ENCODE assay signal across 18 cellular contexts in the genomic region with DNA sequence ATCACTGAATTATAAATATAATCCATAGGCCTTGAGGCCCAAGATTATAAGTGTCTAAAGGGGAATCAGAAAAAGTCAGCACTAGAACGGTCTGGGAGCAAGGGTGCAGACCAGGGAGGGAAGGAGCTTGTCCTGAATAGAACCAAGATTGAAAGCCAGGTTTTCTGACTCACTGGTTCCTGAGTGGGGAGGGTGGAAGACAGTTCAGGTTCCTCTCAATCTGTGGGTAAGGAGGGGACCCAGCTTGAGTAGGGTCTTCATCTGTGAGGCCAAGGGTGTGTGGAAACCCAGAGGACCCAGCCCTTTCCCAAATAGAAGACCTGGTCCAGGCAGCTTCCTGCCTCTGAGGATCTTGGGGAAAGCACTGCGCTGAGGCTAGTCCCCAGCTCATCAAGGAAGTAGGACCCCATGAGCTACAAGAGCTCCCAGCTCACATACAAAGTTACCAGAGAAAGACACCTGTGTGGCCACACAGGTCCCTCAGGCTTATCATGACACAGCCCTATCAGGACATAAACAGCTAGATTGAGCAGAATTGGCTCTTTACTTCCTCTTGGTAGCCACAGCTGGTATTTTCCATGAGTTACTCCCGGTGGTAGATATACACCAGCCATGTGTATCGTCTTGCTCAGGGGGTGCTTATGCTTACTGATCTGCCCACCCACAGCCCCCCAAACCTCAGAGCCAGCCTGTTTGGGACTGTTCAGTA. TPM values are rescaled to one million over a fixed set of nuclear protein-coding genes. Genes with fewer than 3 reads are reported as not detected.
DNase-seq lines count a peak whose midpoint lies in the region; TF ChIP-seq lines count a peak whose summit lies in the region.
"Had no signal": no experiment of that assay in that cellular context is flagged by ENCODE, and none has a peak within 500 bp of the region (broad histone marks: within the 10 kb centered on the region; RNA-seq: fewer than 3 reads in every experiment).

No MANE protein-coding gene starts in this region.

- H3K27me3 Mint-ChIP-seq in CD8-positive, alpha-beta memory T cell, result no peaks in the 10 kb centered on the region
- H3K27me3 Mint-ChIP-seq in IgD-negative memory B cell, result no peaks in the 10 kb centered on the region
- no peaks in the 10 kb centered on the region for H3K27me3 Mint-ChIP-seq in activated T-helper 1 cell treated with anti-CD3 and anti-CD28 coated beads, Interleukin-12 subunit alpha, Interleukin-12 subunit beta, Interleukin-2, Interleukin-4 antibody, amounts not matched to agents 30 ng/mL and 10 ng/mL and 1 ng/mL, durations not matched to agents 14 hours and 24 hours and 36 hours (ENCODE audit: insufficient read depth)
- H3K27me3 Mint-ChIP-seq: CD4-positive, alpha-beta T cell had no signal

- H3K18ac ChIP-seq in neuronal stem cell (ENCODE audit: low read length), result no peak overlapping the region

- no peak overlapping the region for H3K4me3 ChIP-seq in CD8-positive, alpha-beta memory T cell (ENCODE audit: low read length)
- no peak overlapping the region for H3K4me3 ChIP-seq in neuronal stem cell (ENCODE audit: low read length in 2 of 2)
- H3K4me3 ChIP-seq: gastrocnemius medialis, prostate gland had no signal

- peak in 1 of 5 donors; percentile 38 for DNase-seq in CD8-positive, alpha-beta memory T cell
- no peak for DNase-seq in activated T-helper 1 cell treated with anti-CD3 and anti-CD28 coated beads, Interleukin-12 subunit alpha, Interleukin-12 subunit beta, Interleukin-2, Interleukin-4 antibody, amounts not matched to agents 30 ng/mL and 10 ng/mL and 1 ng/mL, durations not matched to agents 14 hours and 24 hours and 36 hours (ENCODE audit: low spot score)
- DNase-seq in neuronal stem cell (ENCODE audit: low spot score), result no peak
- no peak for DNase-seq in D341Med (ENCODE audit: low spot score)
- no peak for DNase-seq in GM20000 (ENCODE audit: low spot score)
- DNase-seq in DMS 273 treated with DMSO at 0.1 percent for 48 hours (lab: John Stamatoyannopoulos, UW), result no peak
- DNase-seq: activated T-cell treated with anti-CD3 and anti-CD28 coated beads, Interleukin-2, amount 50 U/mL, for 1 hour; CD4-positive, alpha-beta T cell; central memory CD4-positive, alpha-beta T cell; gastrocnemius medialis; left ventricle myocardium superior; NCI-H1105 treated with DMSO at 0.1 percent for 48 hours; stimulated activated CD4-positive, alpha-beta T cell treated with anti-CD3 and anti-CD28 coated beads, Interleukin-12 subunit alpha, Interleukin-12 subunit beta, amount 100 ng/mL, for 4 hours; T1000 had no signal

- H3K4me1 ChIP-seq in CD8-positive, alpha-beta memory T cell (ENCODE audit: insufficient read depth, low read length), result peaks cover 15% of the 10 kb centered on the region
- H3K4me1 ChIP-seq in neuronal stem cell (ENCODE audit: control insufficient read depth in 2 of 2, insufficient read depth in 1 of 2, low read depth in 1 of 2, low read length in 2 of 2), result peaks cover 8 to 9% of the 10 kb centered on the region in 2 donors

- H3K9me3 Mint-ChIP-seq in CD8-positive, alpha-beta memory T cell, result no peaks in the 10 kb centered on the region
- H3K9me3 Mint-ChIP-seq in IgD-negative memory B cell, result no peaks in the 10 kb centered on the region
- H3K9me3 Mint-ChIP-seq in activated T-helper 1 cell treated with anti-CD3 and anti-CD28 coated beads, Interleukin-12 subunit alpha, Interleukin-12 subunit beta, Interleukin-2, Interleukin-4 antibody, amounts not matched to agents 30 ng/mL and 10 ng/mL and 1 ng/mL, durations not matched to agents 14 hours and 24 hours and 36 hours, result no peaks in the 10 kb centered on the region
- H3K9me3 Mint-ChIP-seq: CD4-positive, alpha-beta T cell had no signal

- peaks cover 16 to 23% (median 19%) of the 10 kb centered on the region in 3 donors for H3K4me1 Mint-ChIP-seq in CD8-positive, alpha-beta memory T cell
- H3K4me1 Mint-ChIP-seq in IgD-negative memory B cell, result peaks cover 6 to 16% (median 15%) of the 10 kb centered on the region in 3 donors
- peaks cover 40% of the 10 kb centered on the region for H3K4me1 Mint-ChIP-seq in activated T-helper 1 cell treated with anti-CD3 and anti-CD28 coated beads, Interleukin-12 subunit alpha, Interleukin-12 subunit beta, Interleukin-2, Interleukin-4 antibody, amounts not matched to agents 30 ng/mL and 10 ng/mL and 1 ng/mL, durations not matched to agents 14 hours and 24 hours and 36 hours (ENCODE audit: low read depth)

- H2BK15ac ChIP-seq in neuronal stem cell (ENCODE audit: low read length), result peak overlapping the region; percentile 72

- no peak overlapping the region for H2BK5ac ChIP-seq in neuronal stem cell (ENCODE audit: low read length)

- POLR2A ChIA-PET in CD8-positive, alpha-beta memory T cell (lab: Charles Lee), result interaction anchor here (2.3 kb wide), 1 partner anchor 11 kb away, joined by 7 read pairs; the partner anchor contains the start of gene FLAD1

- peak overlapping the region; percentile 92 for H2BK120ac ChIP-seq in neuronal stem cell (ENCODE audit: low read depth, low read length)

- no peak overlapping the region for H3K4me2 ChIP-seq in neuronal stem cell (ENCODE audit: insufficient read depth, low read length, poor library complexity, severe bottlenecking)

- no peak overlapping the region for H3K23ac ChIP-seq in neuronal stem cell (ENCODE audit: low read depth, low read length, poor library complexity)

- H3K4ac ChIP-seq in neuronal stem cell (ENCODE audit: low read length), result no peak overlapping the region

- no peaks in the 10 kb centered on the region for H3K9me3 ChIP-seq in CD8-positive, alpha-beta memory T cell (ENCODE audit: low read length)
- no peaks in the 10 kb centered on the region for H3K9me3 ChIP-seq in neuronal stem cell (replicated peaks in 1 of 2; ENCODE audit: control insufficient read depth in 2 of 2, insufficient read depth in 1 of 2, low read depth in 1 of 2, low read length in 2 of 2)
- H3K9me3 ChIP-seq: gastrocnemius medialis, prostate gland had no signal

- H3K27ac Mint-ChIP-seq in CD8-positive, alpha-beta memory T cell, result peak overlapping the region in 3 of 8 donors; percentile 3 to 52 (median 13)
- peak overlapping the region in 2 of 3 donors; percentile 48 to 88 for H3K27ac Mint-ChIP-seq in IgD-negative memory B cell
- H3K27ac Mint-ChIP-seq in activated T-helper 1 cell treated with anti-CD3 and anti-CD28 coated beads, Interleukin-12 subunit alpha, Interleukin-12 subunit beta, Interleukin-2, Interleukin-4 antibody, amounts not matched to agents 30 ng/mL and 10 ng/mL and 1 ng/mL, durations not matched to agents 14 hours and 24 hours and 36 hours, result peak overlapping the region; percentile 38
- H3K27ac Mint-ChIP-seq: CD4-positive, alpha-beta T cell had no signal

- peaks cover 2% of the 10 kb centered on the region for H3K79me1 ChIP-seq in neuronal stem cell (ENCODE audit: low read depth, low read length)

- no peak overlapping the region for H4K8ac ChIP-seq in neuronal stem cell (ENCODE audit: low read depth, low read length)

- peak overlapping the region; percentile 41 for H2AK5ac ChIP-seq in neuronal stem cell (ENCODE audit: low read depth, low read length)

- no CpG with 5 or more reads among the region's 4 CpGs for WGBS in neuronal stem cell (ENCODE audit: extremely low coverage in 2 of 2, insufficient read length in 2 of 2, insufficient replicate concordance in 1 of 2), 2 donors

- H3K27ac ChIP-seq in CD8-positive, alpha-beta memory T cell (ENCODE audit: low read depth, low read length), result peak overlapping the region; percentile 32
- H3K27ac ChIP-seq in neuronal stem cell (replicated peaks; ENCODE audit: low read length), result no peak overlapping the region
- H3K27ac ChIP-seq: gastrocnemius medialis, prostate gland had no signal

- H2BK12ac ChIP-seq in neuronal stem cell (ENCODE audit: low read length), result no peak overlapping the region

- H3K36me3 Mint-ChIP-seq in CD8-positive, alpha-beta memory T cell, result peaks cover 0 to 26% (median 0%) of the 10 kb centered on the region in 3 donors
- H3K36me3 Mint-ChIP-seq in IgD-negative memory B cell, result peaks cover 2% of the 10 kb centered on the region
- peaks cover 11% of the 10 kb centered on the region for H3K36me3 Mint-ChIP-seq in activated T-helper 1 cell treated with anti-CD3 and anti-CD28 coated beads, Interleukin-12 subunit alpha, Interleukin-12 subunit beta, Interleukin-2, Interleukin-4 antibody, amounts not matched to agents 30 ng/mL and 10 ng/mL and 1 ng/mL, durations not matched to agents 14 hours and 24 hours and 36 hours (ENCODE audit: low read depth)

- H3K27me3 ChIP-seq in CD8-positive, alpha-beta memory T cell (ENCODE audit: insufficient read depth, low read length, poor library complexity, severe bottlenecking), result no peaks in the 10 kb centered on the region
- H3K27me3 ChIP-seq in neuronal stem cell (ENCODE audit: control insufficient read depth in 3 of 3, insufficient read depth in 3 of 3, low read depth in 1 of 3, low read length in 3 of 3), result peaks cover 0 to 2% (median 0%) of the 10 kb centered on the region in 3 experiments
- H3K27me3 ChIP-seq: gastrocnemius medialis had no signal

- no peak overlapping the region for H3K14ac ChIP-seq in neuronal stem cell (ENCODE audit: low read length)

- H3K36me3 ChIP-seq in CD8-positive, alpha-beta memory T cell (ENCODE audit: insufficient read depth, low read length), result peaks cover 11% of the 10 kb centered on the region
- H3K36me3 ChIP-seq in neuronal stem cell (replicated peaks in 1 of 2; ENCODE audit: control insufficient read depth in 2 of 2, insufficient read depth in 2 of 2, low read length in 2 of 2), result peaks cover 18 to 32% of the 10 kb centered on the region in 2 donors
- H3K36me3 ChIP-seq: prostate gland had no signal

- no peak overlapping the region for H4K91ac ChIP-seq in neuronal stem cell (ENCODE audit: low read depth, low read length, poor library complexity)

- no peak overlapping the region for H2AFZ ChIP-seq in neuronal stem cell (ENCODE audit: low read length)

- peak overlapping the region in 1 of 7 donors; percentile 9 for H3K4me3 Mint-ChIP-seq in CD8-positive, alpha-beta memory T cell
- peak overlapping the region in 2 of 4 donors; percentile 24 to 65 for H3K4me3 Mint-ChIP-seq in IgD-negative memory B cell
- no peak overlapping the region for H3K4me3 Mint-ChIP-seq in activated T-helper 1 cell treated with anti-CD3 and anti-CD28 coated beads, Interleukin-12 subunit alpha, Interleukin-12 subunit beta, Interleukin-2, Interleukin-4 antibody, amounts not matched to agents 30 ng/mL and 10 ng/mL and 1 ng/mL, durations not matched to agents 14 hours and 24 hours and 36 hours
- H3K4me3 Mint-ChIP-seq: CD4-positive, alpha-beta T cell had no signal

- no peak overlapping the region for H3K9ac ChIP-seq in neuronal stem cell (ENCODE audit: low read depth, low read length, poor library complexity)

- intact Hi-C loops in activated T-helper 1 cell treated with anti-CD3 and anti-CD28 coated beads, Interleukin-12 subunit alpha, Interleukin-12 subunit beta, Interleukin-2, Interleukin-4 antibody, amounts not matched to agents 30 ng/mL and 10 ng/mL and 1 ng/mL, durations not matched to agents 14 hours and 24 hours and 36 hours (cut with micrococcal nuclease), result no loop called here

- no peak for TF ChIP-seq CTCF in GM20000 (IDR thresholded peaks at IDR 0.05; ENCODE audit: extremely low read depth, missing control alignments)

- CTCF ChIA-PET in CD8-positive, alpha-beta memory T cell (lab: Charles Lee), result interaction anchor here (1.0 to 13.6 kb wide), 7 partner anchors 9 to 58 kb away, joined by 3 to 207 read pairs (median 3); partner anchors contain the start of genes FLAD1 and PMVK

RNA-seq across cellular contexts. Expression of gene LENEP, which starts 1.0 kb away (rescaled TPM):
- total RNA-seq in CD8-positive, alpha-beta memory T cell, result under 1 TPM; 0.62 to 0.72 TPM
- polyA plus RNA-seq in CD8-positive, alpha-beta memory T cell, result not detected
- not detected for polyA plus RNA-seq in IgD-negative memory B cell
- total RNA-seq in activated T-helper 1 cell treated with anti-CD3 and anti-CD28 coated beads, Interleukin-12 subunit alpha, Interleukin-12 subunit beta, Interleukin-2, Interleukin-4 antibody, amounts not matched to agents 30 ng/mL and 10 ng/mL and 1 ng/mL, durations not matched to agents 14 hours and 24 hours and 36 hours, result 1.5 and 1.8 TPM in 2 replicates
- not detected for polyA plus RNA-seq in neuronal stem cell (2013, experiment 1 of 2)
- polyA plus RNA-seq in neuronal stem cell (2013, experiment 2 of 2), result 0.10 TPM
- total RNA-seq: CD4-positive, alpha-beta T cell; G401; gastrocnemius medialis; left ventricle myocardium superior; myocyte; prostate gland had no signal

RNA-seq across cellular contexts. Expression of gene ZBTB7B, which starts 8.2 kb away (rescaled TPM):
- total RNA-seq in CD8-positive, alpha-beta memory T cell, result 10 to 100 TPM; 33.2 to 34.7 TPM
- 3.3 TPM for polyA plus RNA-seq in CD8-positive, alpha-beta memory T cell
- 7.7 TPM for polyA plus RNA-seq in IgD-negative memory B cell
- 166 and 172 TPM in 2 replicates for total RNA-seq in activated T-helper 1 cell treated with anti-CD3 and anti-CD28 coated beads, Interleukin-12 subunit alpha, Interleukin-12 subunit beta, Interleukin-2, Interleukin-4 antibody, amounts not matched to agents 30 ng/mL and 10 ng/mL and 1 ng/mL, durations not matched to agents 14 hours and 24 hours and 36 hours
- 5.5 TPM for polyA plus RNA-seq in neuronal stem cell (2013, experiment 1 of 2)
- polyA plus RNA-seq in neuronal stem cell (2013, experiment 2 of 2), result 5.6 TPM

RNA-seq across cellular contexts. Expression of gene FLAD1, which starts 11.3 kb away (rescaled TPM):
- 10 to 100 TPM; 73.7 to 76.3 TPM for total RNA-seq in CD8-positive, alpha-beta memory T cell
- polyA plus RNA-seq in CD8-positive, alpha-beta memory T cell, result 51.2 TPM
- polyA plus RNA-seq in IgD-negative memory B cell, result 57.6 TPM
- 69.2 and 74.3 TPM in 2 replicates for total RNA-seq in activated T-helper 1 cell treated with anti-CD3 and anti-CD28 coated beads, Interleukin-12 subunit alpha, Interleukin-12 subunit beta, Interleukin-2, Interleukin-4 antibody, amounts not matched to agents 30 ng/mL and 10 ng/mL and 1 ng/mL, durations not matched to agents 14 hours and 24 hours and 36 hours
- polyA plus RNA-seq in neuronal stem cell (2013, experiment 1 of 2), result 42.3 TPM
- polyA plus RNA-seq in neuronal stem cell (2013, experiment 2 of 2), result 41.1 TPM

RNA-seq across cellular contexts. Expression of gene CKS1B, which starts 19.9 kb away (rescaled TPM):
- total RNA-seq in CD8-positive, alpha-beta memory T cell, result 100 to 1,000 TPM; 125 to 126 TPM
- polyA plus RNA-seq in CD8-positive, alpha-beta memory T cell, result 46.8 TPM
- polyA plus RNA-seq in IgD-negative memory B cell, result 102 TPM
- 151 and 158 TPM in 2 replicates for total RNA-seq in activated T-helper 1 cell treated with anti-CD3 and anti-CD28 coated beads, Interleukin-12 subunit alpha, Interleukin-12 subunit beta, Interleukin-2, Interleukin-4 antibody, amounts not matched to agents 30 ng/mL and 10 ng/mL and 1 ng/mL, durations not matched to agents 14 hours and 24 hours and 36 hours
- 629 TPM for polyA plus RNA-seq in neuronal stem cell (2013, experiment 1 of 2)
- 633 TPM for polyA plus RNA-seq in neuronal stem cell (2013, experiment 2 of 2)

RNA-seq across cellular contexts. Expression of gene SHC1, which starts 23.9 kb away (rescaled TPM):
- total RNA-seq in CD8-positive, alpha-beta memory T cell, result 10 to 100 TPM; 37.4 to 40.8 TPM
- polyA plus RNA-seq in CD8-positive, alpha-beta memory T cell, result 32.7 TPM
- polyA plus RNA-seq in IgD-negative memory B cell, result 35.7 TPM
- 61.4 and 62.3 TPM in 2 replicates for total RNA-seq in activated T-helper 1 cell treated with anti-CD3 and anti-CD28 coated beads, Interleukin-12 subunit alpha, Interleukin-12 subunit beta, Interleukin-2, Interleukin-4 antibody, amounts not matched to agents 30 ng/mL and 10 ng/mL and 1 ng/mL, durations not matched to agents 14 hours and 24 hours and 36 hours
- polyA plus RNA-seq in neuronal stem cell (2013, experiment 1 of 2), result 95.8 TPM
- 97.1 TPM for polyA plus RNA-seq in neuronal stem cell (2013, experiment 2 of 2)
